ENCODE assay signal across 24 cellular contexts in genomic region chr6:107607109-107607508, GRCh38.
A peak's percentile ranks its signal among the peaks of the same experiment; 100 is the strongest.
DNase-seq lines count a peak whose midpoint lies in the region; ATAC-seq and TF ChIP-seq lines count a peak whose summit lies in the region.
"Had no signal": no experiment of that assay in that cellular context is flagged by ENCODE, and none has a peak within 500 bp of the region (broad histone marks: within the 10 kb centered on the region; RNA-seq: fewer than 3 reads in every experiment).

No MANE protein-coding gene starts in this region.

- H3K18ac ChIP-seq in mesenchymal stem cell (ENCODE audit: low read depth in 1 of 2, low read length in 2 of 2): no peak overlapping the region

- H3K4me2 ChIP-seq in GM23338 (0 out of 2 replicates have a peak overlapping the region, but pooled peaks have one; percentile 53), mesenchymal stem cell (ENCODE audit: low read length, poor library complexity, severe bottlenecking) (no peak overlapping the region)
- H3K4me2 ChIP-seq: BLaER1 had no signal

- no peak overlapping the region for H4K8ac ChIP-seq in mesenchymal stem cell (ENCODE audit: low read length)

- H2BK15ac ChIP-seq in mesenchymal stem cell (ENCODE audit: low read depth, poor library complexity, severe bottlenecking): no peak overlapping the region

- H3K27ac Mint-ChIP-seq in GM23338: no peak overlapping the region
- H3K27ac Mint-ChIP-seq: HFFc6, T-helper 17 cell had no signal

- no peak overlapping the region for H2AFZ ChIP-seq in GM23338
- no peak overlapping the region for H2AFZ ChIP-seq in mesenchymal stem cell (ENCODE audit: low read depth, low read length)

- no peak overlapping the region for H3K23ac ChIP-seq in mesenchymal stem cell (ENCODE audit: low read length in 2 of 2)

- no peaks in the 10 kb centered on the region for H3K27me3 ChIP-seq in GM23338 (ENCODE audit: insufficient read depth)
- H3K27me3 ChIP-seq in heart left ventricle: no peaks in the 10 kb centered on the region
- H3K27me3 ChIP-seq in psoas muscle (ENCODE audit: insufficient read depth in 3 of 3, low read length in 2 of 3): no peaks in the 10 kb centered on the region
- peaks cover 0 to 9% of the 10 kb centered on the region in 2 experiments for H3K27me3 ChIP-seq in mesenchymal stem cell (ENCODE audit: control insufficient read depth in 1 of 2, insufficient read depth in 1 of 2, low read length in 2 of 2)
- H3K27me3 ChIP-seq: BLaER1, pancreas, SJCRH30, stomach, upper lobe of left lung had no signal

- intact Hi-C loops in heart left ventricle (cut with DNase I) (loop anchor here in 3 of 10 donors (5.0 to 10.0 kb wide), 2 partner anchors 40 to 112 kb away; partner anchors contain the start of gene SOBP (in 2 of the 3)), psoas muscle (cut with DNase I) (no loop called here)

- H2BK5ac ChIP-seq in mesenchymal stem cell (ENCODE audit: low read depth, low read length, poor library complexity, severe bottlenecking): no peak overlapping the region

- no peak overlapping the region for H3K14ac ChIP-seq in mesenchymal stem cell (ENCODE audit: low read length in 2 of 2)

- no peaks in the 10 kb centered on the region for H3K79me1 ChIP-seq in mesenchymal stem cell (replicated peaks; ENCODE audit: low read length, poor library complexity, severe bottlenecking)

- H3K27me3 Mint-ChIP-seq in GM23338 (ENCODE audit: insufficient read depth, low read depth, poor library complexity): peaks cover 10% of the 10 kb centered on the region

- H3K4me1 ChIP-seq in GM23338 (ENCODE audit: insufficient read depth): peaks cover 57% of the 10 kb centered on the region
- H3K4me1 ChIP-seq in heart left ventricle: peaks cover 5 to 68% (median 41%) of the 10 kb centered on the region in 12 donors
- H3K4me1 ChIP-seq in psoas muscle: peaks cover 51% of the 10 kb centered on the region
- H3K4me1 ChIP-seq in mesenchymal stem cell (ENCODE audit: control insufficient read depth, insufficient read depth, low read depth, low read length): no peaks in the 10 kb centered on the region
- H3K4me1 ChIP-seq: BLaER1, pancreas had no signal

- no peaks in the 10 kb centered on the region for H3K36me3 Mint-ChIP-seq in GM23338 (ENCODE audit: low read depth)
- H3K36me3 Mint-ChIP-seq: naive thymus-derived CD4-positive, alpha-beta T cell had no signal

- no peaks in the 10 kb centered on the region for H3K36me3 ChIP-seq in GM23338 (ENCODE audit: insufficient read depth)
- H3K36me3 ChIP-seq in heart left ventricle: no peaks in the 10 kb centered on the region
- no peaks in the 10 kb centered on the region for H3K36me3 ChIP-seq in psoas muscle (ENCODE audit: insufficient read depth in 1 of 2, low read depth in 1 of 2)
- H3K36me3 ChIP-seq in mesenchymal stem cell (ENCODE audit: control insufficient read depth in 1 of 2, insufficient read depth in 2 of 2, low read depth in 1 of 2, low read length in 2 of 2): peaks cover 0 to 35% of the 10 kb centered on the region in 2 experiments
- H3K36me3 ChIP-seq: BLaER1, pancreas, SJCRH30, stomach, upper lobe of left lung had no signal

- ATAC-seq in GM23338: no peak
- peak; percentile 52 to 77 (median 62) for ATAC-seq in heart left ventricle
- peak; percentile 59 to 67 (median 64) for ATAC-seq in psoas muscle
- ATAC-seq: naive thymus-derived CD4-positive, alpha-beta T cell; T-helper 17 cell had no signal

- no peaks in the 10 kb centered on the region for H3K9me2 ChIP-seq in GM23338 (ENCODE audit: insufficient read depth)

- no peak overlapping the region for H3K4me3 Mint-ChIP-seq in GM23338
- H3K4me3 Mint-ChIP-seq: HFFc6; naive thymus-derived CD4-positive, alpha-beta T cell; T-helper 17 cell had no signal

- no peak overlapping the region for H2BK12ac ChIP-seq in mesenchymal stem cell (ENCODE audit: low read length in 2 of 2)

- H3K79me2 ChIP-seq in GM23338 (replicated peaks; ENCODE audit: insufficient read depth): no peaks in the 10 kb centered on the region

- no peak overlapping the region for H3K9ac ChIP-seq in mesenchymal stem cell (ENCODE audit: low read length)
- H3K9ac ChIP-seq: BLaER1 had no signal

- H4K20me1 ChIP-seq in GM23338 (replicated peaks; ENCODE audit: insufficient read depth): no peaks in the 10 kb centered on the region
- H4K20me1 ChIP-seq: BLaER1 had no signal

- H2BK120ac ChIP-seq in mesenchymal stem cell (ENCODE audit: low read depth, low read length): no peak overlapping the region

- H3K27ac ChIP-seq in GM23338 (ENCODE audit: low read depth) (no peak overlapping the region), heart left ventricle (peak overlapping the region in 5 of 12 donors; percentile 6 to 41 (median 29)), psoas muscle (peak overlapping the region; percentile 40), mesenchymal stem cell (ENCODE audit: low read length, poor library complexity, severe bottlenecking) (no peak overlapping the region)
- H3K27ac ChIP-seq: BLaER1, pancreas, skin epidermis, stomach, upper lobe of left lung had no signal

- peak in 1 of 2 experiments; percentile 27; a peak in 2 of 4 replicates for TF ChIP-seq CTCF in GM23338 (conservative IDR thresholded peaks at IDR 0.05; ENCODE audit: low read depth in 2 of 2)
- peak in 2 of 12 donors; percentile 41 to 43 for TF ChIP-seq CTCF in heart left ventricle (IDR thresholded peaks at IDR 0.05)
- TF ChIP-seq CTCF in psoas muscle (IDR thresholded peaks at IDR 0.05): no peak
- no peak for TF ChIP-seq CTCF in GM13976 (IDR thresholded peaks at IDR 0.05; ENCODE audit: borderline replicate concordance, control extremely low read depth, extremely low read depth, insufficient read depth, missing control alignments)

- H3F3A ChIP-seq in GM23338 (replicated peaks; ENCODE audit: low read depth): no peaks in the 10 kb centered on the region

- H3K9me3 ChIP-seq in heart left ventricle (no peaks in the 10 kb centered on the region), psoas muscle (no peaks in the 10 kb centered on the region), mesenchymal stem cell (ENCODE audit: control insufficient read depth, low read length) (no peaks in the 10 kb centered on the region)
- H3K9me3 ChIP-seq: BLaER1, pancreas, SJCRH30, stomach, upper lobe of left lung had no signal

- H3K9me3 Mint-ChIP-seq in GM23338: no peaks in the 10 kb centered on the region
- H3K9me3 Mint-ChIP-seq: HFFc6; naive thymus-derived CD4-positive, alpha-beta T cell had no signal

- DNase-seq in GM23338 (ENCODE audit: low spot score): no peak
- peak; percentile 64 for DNase-seq in NCI-H69 (lab: John Stamatoyannopoulos, UW)
- peak in 4 of 5 donors; percentile 46 to 75 (median 68) for DNase-seq in heart left ventricle
- DNase-seq in psoas muscle: peak in 1 of 2 donors; percentile 26
- DNase-seq in mesenchymal stem cell: no peak
- no peak for DNase-seq in GOT3 (lab: John Stamatoyannopoulos, UW)
- DNase-seq in GM13976 (ENCODE audit: low spot score): no peak
- DNase-seq: activated CD4-positive, alpha-beta T cell treated with anti-CD3 and anti-CD28 coated beads, Interleukin-2, amount 50 U/mL, for 4 hours; activated naive CD4-positive, alpha-beta T cell treated with Interleukin-2 at 50 U/mL for 16 hours; activated T-cell treated with anti-CD3 and anti-CD28 coated beads for 4 hours; anterior cingulate cortex; HFFc6; KG1; mammary epithelial cell; naive thymus-derived CD4-positive, alpha-beta T cell; NCI-H2029; pancreas; stimulated activated CD4-positive, alpha-beta T cell treated with anti-CD3 and anti-CD28 coated beads, Interleukin-2, amount 100 ng/mL, for 48 hours; stomach; T-helper 17 cell; upper lobe of left lung had no signal

- TF ChIP-seq POLR2A in heart left ventricle (IDR thresholded peaks at IDR 0.05): no peak

- peaks cover 66% of the 10 kb centered on the region for H3K4me1 Mint-ChIP-seq in GM23338
- H3K4me1 Mint-ChIP-seq: naive thymus-derived CD4-positive, alpha-beta T cell; T-helper 17 cell had no signal

- WGBS in heart left ventricle, 4 donors: 38 to 58% (median 43%) methylated on average over 4 of the region's 4 CpGs
- WGBS in psoas muscle, 3 donors: 28 to 39% (median 29%) methylated on average over 4 of the region's 4 CpGs
- 86% methylated on average over 2 of the region's 4 CpGs for WGBS in mesenchymal stem cell

- no peak overlapping the region for H3K4ac ChIP-seq in mesenchymal stem cell (ENCODE audit: low read depth in 1 of 2, low read length in 2 of 2)

- H3K4me3 ChIP-seq in GM23338 (no peak overlapping the region), heart left ventricle (no peak overlapping the region), psoas muscle (no peak overlapping the region), mesenchymal stem cell (ENCODE audit: insufficient read depth in 1 of 2, low read depth in 1 of 2, low read length in 2 of 2) (no peak overlapping the region)
- H3K4me3 ChIP-seq: BLaER1, pancreas, SJCRH30, skin epidermis, stomach, upper lobe of left lung had no signal

- in situ Hi-C loops in GM13976 (cut with MboI; ENCODE audit: low sequenced_read_pairs, unreplicated experiment): no loop called here

- H2AK5ac ChIP-seq in mesenchymal stem cell (ENCODE audit: low read length, severe bottlenecking): no peak overlapping the region

- no peak overlapping the region for H4K91ac ChIP-seq in mesenchymal stem cell (ENCODE audit: low read length)

TF ChIP-seq in GM23338, 12 proteins besides CTCF, POLR2A, EP300 and RAD21 (continues in another document):
- TF ChIP-seq EZH2phosphoT487 (IDR thresholded peaks at IDR 0.05; ENCODE audit: unreplicated experiment) (no peak), ZNF114 (CRISPR knock-in tag; IDR thresholded peaks at IDR 0.05) (no peak), ZNF331 (CRISPR knock-in tag; IDR thresholded peaks at IDR 0.05; ENCODE audit: low read depth) (no peak), CREB1 (CRISPR knock-in tag; IDR thresholded peaks at IDR 0.05; ENCODE audit: low read depth) (no peak)

Comparison
In these comparisons a context has a peak if more than half of its experiments do, and no peak if none do; other contexts are left out.
1. DNase-seq: peak in NCI-H69 (single experiment) and heart left ventricle (4 of 5); none in GM23338 (single experiment), mesenchymal stem cell (single experiment), GOT3 (single experiment) and GM13976 (single experiment).